8 cellular contexts compared by ENCODE assay signal in genomic region chr11:693887-694562, GRCh38. TPM values are rescaled to one million over a fixed set of nuclear protein-coding genes. Genes with fewer than 3 reads are reported as not detected.
DNase-seq lines count a peak whose midpoint lies in the region; ATAC-seq and TF ChIP-seq lines count a peak whose summit lies in the region.

No MANE protein-coding gene starts in this region.

- no peak for ATAC-seq in Right ventricle myocardium inferior
- ATAC-seq in activated T-helper 17 cell treated with anti-CD3 and anti-CD28 coated beads, Interleukin-2, amount 50 U/mL, for 72 hours (replicated peaks), result no peak
- no peak for ATAC-seq in right lobe of liver
- ATAC-seq in GM19023 (IDR thresholded peaks at IDR 0.05; ENCODE audit: unreplicated experiment), result no peak
- no peak for ATAC-seq in HG03025 (IDR thresholded peaks at IDR 0.05; ENCODE audit: low FRiP score, unreplicated experiment)

- H3K36me3 ChIP-seq in right atrium auricular region (peaks cover 4% of the 10 kb centered on the region), right lobe of liver (peaks cover 0 to 5% (median 1%) of the 10 kb centered on the region in 4 donors), uterus (no peaks in the 10 kb centered on the region)

- H3K9me3 ChIP-seq in right atrium auricular region, result no peaks in the 10 kb centered on the region
- H3K9me3 ChIP-seq in right lobe of liver, result no peaks in the 10 kb centered on the region
- no peaks in the 10 kb centered on the region for H3K9me3 ChIP-seq in uterus

- peaks cover 0 to 33% of the 10 kb centered on the region in 2 donors for H3K4me1 ChIP-seq in right atrium auricular region
- H3K4me1 ChIP-seq in right lobe of liver, result peaks cover 0 to 13% (median 3%) of the 10 kb centered on the region in 4 donors
- H3K4me1 ChIP-seq in uterus, result peaks cover 6 to 7% of the 10 kb centered on the region in 2 donors

- H3K4me3 ChIP-seq in right atrium auricular region (peak overlapping the region; percentile 78 to 92), right lobe of liver (peak overlapping the region; percentile 91 to 97 (median 95)), uterus (peak overlapping the region; percentile 17 to 75)

- TF ChIP-seq CTCF in right atrium auricular region (IDR thresholded peaks at IDR 0.05) (no peak), right lobe of liver (IDR thresholded peaks at IDR 0.05) (no peak), uterus (IDR thresholded peaks at IDR 0.05) (no peak), GM10266 (IDR thresholded peaks at IDR 0.05; ENCODE audit: control insufficient read depth, insufficient read depth, low read depth, missing control alignments) (no peak)

- DNase-seq in right atrium auricular region (ENCODE audit: low spot score) (no peak), Right ventricle myocardium inferior (ENCODE audit: missing footprints) (no peak), right lobe of liver (no peak), uterus (peak; percentile 43 to 55), GM10266 (ENCODE audit: extremely low spot score) (no peak)

- WGBS in right lobe of liver (ENCODE audit: insufficient coverage, low coverage, low lambda C conversion rate, missing lambda C conversion rate), result 60% methylated on average over 10 of the region's 15 CpGs

- H3K27ac Mint-ChIP-seq in activated T-helper 17 cell treated with anti-CD3 and anti-CD28 coated beads, Interleukin-2, amount 50 U/mL, for 72 hours, result peak overlapping the region; percentile 92

- no peaks in the 10 kb centered on the region for H3K9me3 Mint-ChIP-seq in activated T-helper 17 cell treated with anti-CD3 and anti-CD28 coated beads, Interleukin-2, amount 50 U/mL, for 72 hours

- peaks cover 26% of the 10 kb centered on the region for H3K4me1 Mint-ChIP-seq in activated T-helper 17 cell treated with anti-CD3 and anti-CD28 coated beads, Interleukin-2, amount 50 U/mL, for 72 hours

- peak overlapping the region; percentile 89 for H3K4me3 Mint-ChIP-seq in activated T-helper 17 cell treated with anti-CD3 and anti-CD28 coated beads, Interleukin-2, amount 50 U/mL, for 72 hours

- TF ChIP-seq POLR2A in right lobe of liver (IDR thresholded peaks at IDR 0.05) (no peak), uterus (IDR thresholded peaks at IDR 0.05) (no peak)

- intact Hi-C loops in Right ventricle myocardium inferior (cut with DNase I), result loop anchor here (5.0 kb wide), 1 partner anchor 77 kb away; the partner anchor contains the start of gene IRF7
- intact Hi-C loops in right lobe of liver (cut with DNase I), result no loop called here
- intact Hi-C loops in uterus (cut with DNase I; ENCODE audit: low total_unique reads), result no loop called here

- H3K27ac ChIP-seq in right atrium auricular region (peak overlapping the region; percentile 99 to 100), right lobe of liver (no peak overlapping the region), uterus (peak overlapping the region; percentile 100)

- no peaks in the 10 kb centered on the region for H3K27me3 Mint-ChIP-seq in activated T-helper 17 cell treated with anti-CD3 and anti-CD28 coated beads, Interleukin-2, amount 50 U/mL, for 72 hours

- H3K27me3 ChIP-seq in right atrium auricular region (no peaks in the 10 kb centered on the region), right lobe of liver (no peaks in the 10 kb centered on the region), uterus (no peaks in the 10 kb centered on the region)

- peaks cover 33% of the 10 kb centered on the region for H3K36me3 Mint-ChIP-seq in activated T-helper 17 cell treated with anti-CD3 and anti-CD28 coated beads, Interleukin-2, amount 50 U/mL, for 72 hours (ENCODE audit: low read depth)

RNA-seq across cellular contexts. Expression of gene DEAF1, which starts 1.0 kb away (rescaled TPM):
- total RNA-seq in right atrium auricular region (10 to 100 TPM; 15.5 to 26.6 TPM), Right ventricle myocardium inferior (20.6 TPM), right lobe of liver (10 to 100 TPM; 11.3 to 17.9 (median 14.0) TPM), uterus (10 to 100 TPM in 2 of 4 donors, 1 to 10 TPM in 2; 7.9 to 45.6 (median 20.4) TPM)
- 10 to 100 TPM; 43.2 to 56.0 TPM for total RNA-seq in activated T-helper 17 cell treated with anti-CD3 and anti-CD28 coated beads, Interleukin-2, amount 50 U/mL, for 72 hours

RNA-seq across cellular contexts. Expression of gene TMEM80, which starts 1.6 kb away (rescaled TPM):
- 10 to 100 TPM; 12.5 to 20.7 TPM for total RNA-seq in right atrium auricular region
- total RNA-seq in Right ventricle myocardium inferior, result 9.9 TPM
- 10 to 100 TPM; 11.7 to 14.6 TPM for total RNA-seq in activated T-helper 17 cell treated with anti-CD3 and anti-CD28 coated beads, Interleukin-2, amount 50 U/mL, for 72 hours
- 10 to 100 TPM in 3 of 6 experiments, 1 to 10 TPM in 3; 6.9 to 15.5 (median 10.5) TPM for total RNA-seq in right lobe of liver
- 10 to 100 TPM in 2 of 4 donors, 1 to 10 TPM in 2; 2.6 to 35.3 (median 8.1) TPM for total RNA-seq in uterus

RNA-seq across cellular contexts. Expression of gene EPS8L2, which starts 12.0 kb away (rescaled TPM):
- 1 to 10 TPM; 4.7 to 7.5 TPM for total RNA-seq in right atrium auricular region
- total RNA-seq in Right ventricle myocardium inferior, result 7.7 TPM
- 10 to 100 TPM; 23.6 to 34.6 TPM for total RNA-seq in activated T-helper 17 cell treated with anti-CD3 and anti-CD28 coated beads, Interleukin-2, amount 50 U/mL, for 72 hours
- total RNA-seq in right lobe of liver, result 100 to 1,000 TPM in 5 of 6 experiments, 10 to 100 TPM in 1; 95.8 to 184 (median 120) TPM
- 10 to 100 TPM; 12.2 to 52.8 (median 32.3) TPM for total RNA-seq in uterus

RNA-seq across cellular contexts. Expression of gene TALDO1, which starts 53.2 kb away (rescaled TPM):
- total RNA-seq in right atrium auricular region (100 to 1,000 TPM in 1 of 2 donors, 10 to 100 TPM in 1; 90.3 to 111 TPM), Right ventricle myocardium inferior (102 TPM), right lobe of liver (100 to 1,000 TPM; 102 to 184 (median 150) TPM), uterus (100 to 1,000 TPM in 1 of 4 donors, 10 to 100 TPM in 3; 60.3 to 146 (median 66.9) TPM)
- 100 to 1,000 TPM; 131 to 255 TPM for total RNA-seq in activated T-helper 17 cell treated with anti-CD3 and anti-CD28 coated beads, Interleukin-2, amount 50 U/mL, for 72 hours

RNA-seq across cellular contexts. Expression of gene DRD4, which starts 57.0 kb away (rescaled TPM):
- total RNA-seq in right atrium auricular region, result not detected
- 0.16 TPM for total RNA-seq in Right ventricle myocardium inferior
- total RNA-seq in activated T-helper 17 cell treated with anti-CD3 and anti-CD28 coated beads, Interleukin-2, amount 50 U/mL, for 72 hours, result 1 to 10 TPM in 1 of 2 donors, under 1 TPM in 1; 0.48 to 3.8 TPM
- total RNA-seq in right lobe of liver, result under 1 TPM in 4 of 6 experiments, not detected in 2; 0.31 to 0.90 (median 0.41) TPM
- total RNA-seq in uterus, result 1 to 10 TPM in 1 of 4 donors, not detected in 3; 4.5 TPM

Comparison
In these comparisons a context has a peak if more than half of its experiments do, and no peak if none do; other contexts are left out.
1. DNase-seq: peak in uterus (2 of 2); none in right atrium auricular region (single experiment), Right ventricle myocardium inferior (single experiment), right lobe of liver (0 of 3) and GM10266 (single experiment).
2. H3K27ac ChIP-seq: peak in right atrium auricular region (2 of 2) and uterus (2 of 2); none in right lobe of liver (0 of 3).
3. Peak in every context shown above with its lines, with median percentiles within 50 percentile points of each other: H3K4me3 ChIP-seq.